36 cellular contexts compared by ENCODE assay signal in genomic region chr17:36142806-36143205, GRCh38. TPM values are rescaled to one million over a fixed set of nuclear protein-coding genes. Genes with fewer than 3 reads are reported as not detected.
"Had no signal": no experiment of that assay in that cellular context is flagged by ENCODE, and none has a peak within 500 bp of the region (broad histone marks: within the 10 kb centered on the region; RNA-seq: fewer than 3 reads in every experiment).

No MANE protein-coding gene starts in this region.

- H3K27ac Mint-ChIP-seq: mesothelial cell of epicardium; naive thymus-derived CD4-positive, alpha-beta T cell; nephron progenitor cell; neural progenitor cell; progenitor cell of endocrine pancreas; stimulated activated memory B cell treated with anti-CD40 and anti-IgM and Interleukin-4, amounts not matched to agents 10 μg/mL and 1 μg/mL and 100 μg/mL, for 72 hours; stimulated activated naive CD8-positive, alpha-beta T cell treated with anti-CD3 and anti-CD28 coated beads, Interleukin-15, amount 100 ng/mL, for 72 hours had no signal

- H3K27me3 ChIP-seq: neutrophil, right atrium auricular region, right lobe of liver, thyroid gland, upper lobe of right lung had no signal

- H3K4me1 Mint-ChIP-seq: mesothelial cell of epicardium, nephron progenitor cell, neural progenitor cell had no signal

- DNase-seq: heart left ventricle; hypothalamus; kidney glomerular epithelial cell; left cardiac atrium; left ventricle myocardium inferior; mesendoderm; naive thymus-derived CD4-positive, alpha-beta T cell; nephron progenitor cell; occipital lobe; right lobe of liver; stimulated activated CD4-positive, alpha-beta T cell treated with anti-CD3 and anti-CD28 coated beads, Interleukin-1b, Interleukin-23, amount 100 ng/mL, for 48 hours; stimulated activated CD4-positive, alpha-beta T cell treated with anti-CD3 and anti-CD28 coated beads, Interleukin-2, amount 100 ng/mL, for 48 hours; stimulated activated CD4-positive, alpha-beta T cell treated with anti-CD3 and anti-CD28 coated beads, Interleukin-4, amount 100 ng/mL, for 4 hours; stimulated activated CD8-positive, alpha-beta memory T cell treated with anti-CD3 and anti-CD28 coated beads, Interleukin-4, amount 100 ng/mL, for 48 hours; stimulated activated naive CD4-positive, alpha-beta T cell treated with Interleukin-2 at 50 U/mL for 16 hours; stimulated activated naive CD8-positive, alpha-beta T cell treated with anti-CD3 and anti-CD28 coated beads, Interleukin-15, amount 100 ng/mL, for 72 hours; substantia nigra; thyroid gland; trophoblast cell; upper lobe of right lung had no signal

- H3K27me3 Mint-ChIP-seq: progenitor cell of endocrine pancreas; stimulated activated memory B cell treated with anti-CD40 and anti-IgM and Interleukin-4, amounts not matched to agents 10 μg/mL and 1 μg/mL and 100 μg/mL, for 72 hours had no signal

- H3K36me3 Mint-ChIP-seq: mesothelial cell of epicardium; naive thymus-derived CD4-positive, alpha-beta T cell; neural progenitor cell had no signal

- H3K27ac ChIP-seq: heart left ventricle, left ventricle myocardium inferior, neural progenitor cell, neutrophil, right atrium auricular region, right lobe of liver, thyroid gland, upper lobe of right lung had no signal

- H3K4me3 Mint-ChIP-seq: mesothelial cell of epicardium; naive thymus-derived CD4-positive, alpha-beta T cell; nephron progenitor cell; neural progenitor cell; stimulated activated memory B cell treated with anti-CD40 and anti-IgM and Interleukin-4, amounts not matched to agents 10 μg/mL and 1 μg/mL and 100 μg/mL, for 72 hours; stimulated activated naive CD8-positive, alpha-beta T cell treated with anti-CD3 and anti-CD28 coated beads, Interleukin-15, amount 100 ng/mL, for 72 hours had no signal

- H3K9me3 ChIP-seq: heart left ventricle, left ventricle myocardium inferior, neutrophil, right atrium auricular region, right lobe of liver, thyroid gland, upper lobe of right lung had no signal

- ATAC-seq: left cardiac atrium; naive thymus-derived CD4-positive, alpha-beta T cell; right lobe of liver; stimulated activated memory B cell treated with anti-CD40 and anti-IgM and Interleukin-4, amounts not matched to agents 10 μg/mL and 1 μg/mL and 100 μg/mL, for 72 hours; stimulated activated naive CD8-positive, alpha-beta T cell treated with anti-CD3 and anti-CD28 coated beads, Interleukin-15, amount 100 ng/mL, for 72 hours; upper lobe of right lung had no signal

- H3K36me3 ChIP-seq: heart left ventricle, left ventricle myocardium inferior, neural progenitor cell, neutrophil, right atrium auricular region, right lobe of liver, thyroid gland, upper lobe of right lung had no signal

- H3K4me1 ChIP-seq: heart left ventricle, left ventricle myocardium inferior, right atrium auricular region, right lobe of liver, thyroid gland, upper lobe of right lung had no signal

- H3K4me3 ChIP-seq: heart left ventricle, left ventricle myocardium inferior, lung, neural progenitor cell, right atrium auricular region, right lobe of liver, smooth muscle cell, thyroid gland, upper lobe of right lung had no signal

RNA-seq across cellular contexts. Expression of gene TBC1D3B, which starts 33.6 kb away (rescaled TPM):
- total RNA-seq: mononuclear cell, right atrium auricular region, skeletal muscle tissue, smooth muscle cell had no signal
- polyA plus RNA-seq: naive thymus-derived CD4-positive, alpha-beta T cell had no signal

RNA-seq across cellular contexts. Expression of gene CCL4, which starts 39.2 kb away (rescaled TPM):
- total RNA-seq: mesothelial cell of epicardium, myocyte, osteocyte, progenitor cell of endocrine pancreas, pulmonary artery endothelial cell, renal cortical epithelial cell had no signal
- polyA plus RNA-seq: keratinocyte, smooth muscle cell had no signal

RNA-seq across cellular contexts. Expression of gene CCL3, which starts 52.9 kb away (rescaled TPM):
- total RNA-seq: left ventricle myocardium inferior, mesothelial cell of epicardium, myocyte, osteocyte, progenitor cell of endocrine pancreas, pulmonary artery endothelial cell, renal cortical epithelial cell had no signal
- polyA plus RNA-seq: keratinocyte; naive thymus-derived CD4-positive, alpha-beta T cell had no signal

RNA-seq across cellular contexts. Expression of gene CCL3L1, which starts 53.8 kb away (rescaled TPM):
- total RNA-seq: left cardiac atrium, left ventricle myocardium inferior, lower leg skin, mesothelial cell of epicardium, myocyte, osteocyte, pulmonary artery endothelial cell, renal cortical epithelial cell, right atrium auricular region, thyroid gland had no signal
- polyA plus RNA-seq: keratinocyte; naive thymus-derived CD4-positive, alpha-beta T cell had no signal
